In the genomic region with DNA sequence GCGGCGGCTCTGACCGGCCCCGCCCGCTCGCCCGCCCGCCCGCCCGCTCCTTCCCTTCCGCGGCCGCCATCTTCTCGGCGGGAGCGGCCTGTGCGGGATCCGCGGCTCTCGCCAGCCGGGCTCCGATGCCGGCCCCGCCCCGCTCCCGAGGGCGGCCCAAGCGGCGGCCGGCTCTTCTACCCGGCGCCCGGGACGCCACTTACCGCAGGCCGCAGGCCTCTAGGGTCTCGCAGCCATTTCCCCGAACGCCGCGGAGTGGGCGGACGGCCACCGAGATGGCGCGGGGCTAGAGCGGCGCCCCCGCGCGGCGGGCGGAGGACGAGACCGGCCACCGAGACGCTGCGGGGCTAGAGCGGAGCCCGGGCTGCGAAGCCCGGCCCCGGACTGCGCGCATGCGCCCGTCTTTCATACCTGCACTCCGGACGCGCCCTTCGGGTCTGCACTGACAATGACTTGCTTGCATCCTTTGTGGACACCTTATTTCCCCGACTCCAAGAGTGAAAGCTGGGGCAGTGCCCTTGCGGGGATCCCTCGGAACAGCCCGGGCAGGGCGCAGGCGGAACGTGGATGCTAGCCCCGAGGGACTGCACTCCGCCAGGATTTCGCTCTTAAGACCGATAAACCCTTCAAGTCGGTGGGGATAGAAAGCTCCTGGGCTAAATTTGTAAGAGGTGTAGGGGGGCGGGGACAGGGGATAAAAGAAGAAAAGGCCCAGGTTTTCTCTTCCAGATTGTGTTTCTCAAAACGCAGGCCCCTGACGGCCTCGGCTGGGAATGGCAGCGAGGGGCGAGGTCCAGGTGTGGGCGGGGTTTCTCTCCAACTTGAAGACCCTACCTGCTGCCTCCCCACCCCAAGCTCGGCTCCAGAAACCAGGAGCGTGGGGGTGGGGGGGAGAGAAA, we compare ENCODE assay signal across 1 cellular context.
TF ChIP-seq lines count a peak whose summit lies in the region.

DIDO1 (minus strand) TSS at position 277 of the 899 bp plus-strand sequence.

TF ChIP-seq in HepG2, 621 proteins besides CTCF, POLR2A, EP300 and RAD21 (continued from another document and continues in another):
- peak; percentile 93 for TF ChIP-seq ZNF691 (CRISPR knock-in tag; IDR thresholded peaks at IDR 0.05; ENCODE audit: borderline replicate concordance, low read depth)
- no peak for TF ChIP-seq ZNF616 (CRISPR knock-in tag; IDR thresholded peaks at IDR 0.05; ENCODE audit: low read depth)
- TF ChIP-seq TFDP1 (CRISPR knock-in tag; IDR thresholded peaks at IDR 0.05; ENCODE audit: borderline replicate concordance): peak; percentile 91
- no peak for TF ChIP-seq CERS6 (CRISPR knock-in tag; IDR thresholded peaks at IDR 0.05)
- TF ChIP-seq ONECUT2 (CRISPR knock-in tag; IDR thresholded peaks at IDR 0.05): no peak
- no peak for TF ChIP-seq ZNF138 (CRISPR knock-in tag; IDR thresholded peaks at IDR 0.05; ENCODE audit: low read depth)
- TF ChIP-seq, protein P1, sequence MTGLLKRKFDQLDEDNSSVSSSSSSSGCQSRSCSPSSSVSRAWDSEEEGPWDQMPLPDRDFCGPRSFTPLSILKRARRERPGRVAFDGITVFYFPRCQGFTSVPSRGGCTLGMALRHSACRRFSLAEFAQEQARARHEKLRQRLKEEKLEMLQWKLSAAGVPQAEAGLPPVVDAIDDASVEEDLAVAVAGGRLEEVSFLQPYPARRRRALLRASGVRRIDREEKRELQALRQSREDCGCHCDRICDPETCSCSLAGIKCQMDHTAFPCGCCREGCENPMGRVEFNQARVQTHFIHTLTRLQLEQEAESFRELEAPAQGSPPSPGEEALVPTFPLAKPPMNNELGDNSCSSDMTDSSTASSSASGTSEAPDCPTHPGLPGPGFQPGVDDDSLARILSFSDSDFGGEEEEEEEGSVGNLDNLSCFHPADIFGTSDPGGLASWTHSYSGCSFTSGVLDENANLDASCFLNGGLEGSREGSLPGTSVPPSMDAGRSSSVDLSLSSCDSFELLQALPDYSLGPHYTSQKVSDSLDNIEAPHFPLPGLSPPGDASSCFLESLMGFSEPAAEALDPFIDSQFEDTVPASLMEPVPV (CRISPR knock-in tag; IDR thresholded peaks at IDR 0.05): peak; percentile 88
- no peak for TF ChIP-seq KLF13 (CRISPR knock-in tag; IDR thresholded peaks at IDR 0.05)
- peak; percentile 90; the same call in 1 of the 2 replicates for TF ChIP-seq ZNF580 (CRISPR knock-in tag; IDR thresholded peaks at IDR 0.05; ENCODE audit: borderline replicate concordance, low read depth)
- TF ChIP-seq MYC (CRISPR knock-in tag; IDR thresholded peaks at IDR 0.05; ENCODE audit: borderline replicate concordance): peak; percentile 85; the same call in 1 of the 2 replicates
- peak; percentile 49; the same call in 1 of the 2 replicates for TF ChIP-seq NCOA2 (CRISPR knock-in tag; IDR thresholded peaks at IDR 0.05)
- no peak for TF ChIP-seq ZNF652 (CRISPR knock-in tag; IDR thresholded peaks at IDR 0.05; ENCODE audit: borderline replicate concordance, low read depth)
- TF ChIP-seq ZC3H13 (CRISPR knock-in tag; IDR thresholded peaks at IDR 0.05): no peak; the same call in 1 of the 2 replicates
- no peak for TF ChIP-seq XBP1 (CRISPR knock-in tag; IDR thresholded peaks at IDR 0.05)
- no peak for TF ChIP-seq HHEX (CRISPR knock-in tag; IDR thresholded peaks at IDR 0.05)
- TF ChIP-seq MAFK (conservative IDR thresholded peaks at IDR 0.05 in 1 of 2, IDR thresholded peaks at IDR 0.05 in 1 of 2; ENCODE audit: low read length in 2 of 2): no peak
- no peak for TF ChIP-seq SOX6 (IDR thresholded peaks at IDR 0.05)
- peak; percentile 57 for TF ChIP-seq SOX6 (CRISPR knock-in tag; IDR thresholded peaks at IDR 0.05)
- peak; percentile 83; the same call in 1 of the 2 replicates for TF ChIP-seq ZNF773 (CRISPR knock-in tag; IDR thresholded peaks at IDR 0.05; ENCODE audit: borderline replicate concordance)
- TF ChIP-seq ZNF253 (CRISPR knock-in tag; IDR thresholded peaks at IDR 0.05; ENCODE audit: borderline replicate concordance): peak; percentile 82; the same call in 1 of the 2 replicates
- 0 out of 2 replicates have a peak, but pooled peaks have one; percentile 17 for TF ChIP-seq ZSCAN22 (CRISPR knock-in tag; IDR thresholded peaks at IDR 0.05)
- peak; percentile 75 for TF ChIP-seq POLR2AphosphoS5 (IDR thresholded peaks at IDR 0.05; ENCODE audit: low read depth, low read length)
- TF ChIP-seq, protein P2, sequence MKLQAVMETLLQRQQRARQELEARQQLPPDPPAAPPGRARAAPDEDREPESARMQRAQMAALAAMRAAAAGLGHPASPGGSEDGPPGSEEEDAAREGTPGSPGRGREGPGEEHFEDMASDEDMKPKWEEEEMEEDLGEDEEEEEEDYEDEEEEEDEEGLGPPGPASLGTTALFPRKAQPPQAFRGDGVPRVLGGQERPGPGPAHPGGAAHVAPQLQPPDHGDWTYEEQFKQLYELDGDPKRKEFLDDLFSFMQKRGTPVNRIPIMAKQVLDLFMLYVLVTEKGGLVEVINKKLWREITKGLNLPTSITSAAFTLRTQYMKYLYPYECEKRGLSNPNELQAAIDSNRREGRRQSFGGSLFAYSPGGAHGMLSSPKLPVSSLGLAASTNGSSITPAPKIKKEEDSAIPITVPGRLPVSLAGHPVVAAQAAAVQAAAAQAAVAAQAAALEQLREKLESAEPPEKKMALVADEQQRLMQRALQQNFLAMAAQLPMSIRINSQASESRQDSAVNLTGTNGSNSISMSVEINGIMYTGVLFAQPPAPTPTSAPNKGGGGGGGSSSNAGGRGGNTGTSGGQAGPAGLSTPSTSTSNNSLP (IDR thresholded peaks at IDR 0.05; ENCODE audit: low read depth, low read length): no peak
- TF ChIP-seq ZNF547 (CRISPR knock-in tag; IDR thresholded peaks at IDR 0.05): peak; percentile 83; the same call in 1 of the 2 replicates
- no peak for TF ChIP-seq ZNF460 (CRISPR knock-in tag; IDR thresholded peaks at IDR 0.05; ENCODE audit: borderline replicate concordance)
- peak; percentile 82 for TF ChIP-seq SRSF4 (IDR thresholded peaks at IDR 0.05; ENCODE audit: low read depth, low read length, poor library complexity, severe bottlenecking)
- TF ChIP-seq, protein P3, sequence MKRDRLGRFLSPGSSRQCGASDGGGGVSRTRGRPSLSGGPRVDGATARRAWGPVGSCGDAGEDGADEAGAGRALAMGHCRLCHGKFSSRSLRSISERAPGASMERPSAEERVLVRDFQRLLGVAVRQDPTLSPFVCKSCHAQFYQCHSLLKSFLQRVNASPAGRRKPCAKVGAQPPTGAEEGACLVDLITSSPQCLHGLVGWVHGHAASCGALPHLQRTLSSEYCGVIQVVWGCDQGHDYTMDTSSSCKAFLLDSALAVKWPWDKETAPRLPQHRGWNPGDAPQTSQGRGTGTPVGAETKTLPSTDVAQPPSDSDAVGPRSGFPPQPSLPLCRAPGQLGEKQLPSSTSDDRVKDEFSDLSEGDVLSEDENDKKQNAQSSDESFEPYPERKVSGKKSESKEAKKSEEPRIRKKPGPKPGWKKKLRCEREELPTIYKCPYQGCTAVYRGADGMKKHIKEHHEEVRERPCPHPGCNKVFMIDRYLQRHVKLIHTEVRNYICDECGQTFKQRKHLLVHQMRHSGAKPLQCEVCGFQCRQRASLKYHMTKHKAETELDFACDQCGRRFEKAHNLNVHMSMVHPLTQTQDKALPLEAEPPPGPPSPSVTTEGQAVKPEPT (CRISPR knock-in tag; IDR thresholded peaks at IDR 0.05; ENCODE audit: low read depth): 0 out of 2 replicates have a peak, but pooled peaks have one; percentile 47
- TF ChIP-seq ZKSCAN1 (IDR thresholded peaks at IDR 0.05; ENCODE audit: low read length): no peak
- TF ChIP-seq ZNF879 (CRISPR knock-in tag; IDR thresholded peaks at IDR 0.05): no peak; the same call in 1 of the 2 replicates
- peak; percentile 52; the same call in 1 of the 2 replicates for TF ChIP-seq ISL2 (CRISPR knock-in tag; IDR thresholded peaks at IDR 0.05)
- TF ChIP-seq SIX4 (CRISPR knock-in tag; IDR thresholded peaks at IDR 0.05): no peak
- TF ChIP-seq ZFP36L2 (CRISPR knock-in tag; IDR thresholded peaks at IDR 0.05): no peak
- peak; percentile 86; the same call in 1 of the 2 replicates for TF ChIP-seq NKX3-1 (CRISPR knock-in tag; IDR thresholded peaks at IDR 0.05)
- TF ChIP-seq ZNF136 (CRISPR knock-in tag; IDR thresholded peaks at IDR 0.05; ENCODE audit: low read depth): no peak
- peak; percentile 82; the same call in 1 of the 2 replicates for TF ChIP-seq HOXD1 (CRISPR knock-in tag; IDR thresholded peaks at IDR 0.05)
- TF ChIP-seq, protein P4, sequence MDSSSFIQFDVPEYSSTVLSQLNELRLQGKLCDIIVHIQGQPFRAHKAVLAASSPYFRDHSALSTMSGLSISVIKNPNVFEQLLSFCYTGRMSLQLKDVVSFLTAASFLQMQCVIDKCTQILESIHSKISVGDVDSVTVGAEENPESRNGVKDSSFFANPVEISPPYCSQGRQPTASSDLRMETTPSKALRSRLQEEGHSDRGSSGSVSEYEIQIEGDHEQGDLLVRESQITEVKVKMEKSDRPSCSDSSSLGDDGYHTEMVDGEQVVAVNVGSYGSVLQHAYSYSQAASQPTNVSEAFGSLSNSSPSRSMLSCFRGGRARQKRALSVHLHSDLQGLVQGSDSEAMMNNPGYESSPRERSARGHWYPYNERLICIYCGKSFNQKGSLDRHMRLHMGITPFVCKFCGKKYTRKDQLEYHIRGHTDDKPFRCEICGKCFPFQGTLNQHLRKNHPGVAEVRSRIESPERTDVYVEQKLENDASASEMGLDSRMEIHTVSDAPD (CRISPR knock-in tag; IDR thresholded peaks at IDR 0.05): no peak; the same call in 1 of the 2 replicates
- TF ChIP-seq AGO2 (optimal IDR thresholded peaks at IDR 0.05; ENCODE audit: low read depth, low read length): peak; percentile 98
- peak; percentile 69 for TF ChIP-seq GATA4 (IDR thresholded peaks at IDR 0.05; ENCODE audit: borderline replicate concordance, low read depth)
- TF ChIP-seq, protein P5, sequence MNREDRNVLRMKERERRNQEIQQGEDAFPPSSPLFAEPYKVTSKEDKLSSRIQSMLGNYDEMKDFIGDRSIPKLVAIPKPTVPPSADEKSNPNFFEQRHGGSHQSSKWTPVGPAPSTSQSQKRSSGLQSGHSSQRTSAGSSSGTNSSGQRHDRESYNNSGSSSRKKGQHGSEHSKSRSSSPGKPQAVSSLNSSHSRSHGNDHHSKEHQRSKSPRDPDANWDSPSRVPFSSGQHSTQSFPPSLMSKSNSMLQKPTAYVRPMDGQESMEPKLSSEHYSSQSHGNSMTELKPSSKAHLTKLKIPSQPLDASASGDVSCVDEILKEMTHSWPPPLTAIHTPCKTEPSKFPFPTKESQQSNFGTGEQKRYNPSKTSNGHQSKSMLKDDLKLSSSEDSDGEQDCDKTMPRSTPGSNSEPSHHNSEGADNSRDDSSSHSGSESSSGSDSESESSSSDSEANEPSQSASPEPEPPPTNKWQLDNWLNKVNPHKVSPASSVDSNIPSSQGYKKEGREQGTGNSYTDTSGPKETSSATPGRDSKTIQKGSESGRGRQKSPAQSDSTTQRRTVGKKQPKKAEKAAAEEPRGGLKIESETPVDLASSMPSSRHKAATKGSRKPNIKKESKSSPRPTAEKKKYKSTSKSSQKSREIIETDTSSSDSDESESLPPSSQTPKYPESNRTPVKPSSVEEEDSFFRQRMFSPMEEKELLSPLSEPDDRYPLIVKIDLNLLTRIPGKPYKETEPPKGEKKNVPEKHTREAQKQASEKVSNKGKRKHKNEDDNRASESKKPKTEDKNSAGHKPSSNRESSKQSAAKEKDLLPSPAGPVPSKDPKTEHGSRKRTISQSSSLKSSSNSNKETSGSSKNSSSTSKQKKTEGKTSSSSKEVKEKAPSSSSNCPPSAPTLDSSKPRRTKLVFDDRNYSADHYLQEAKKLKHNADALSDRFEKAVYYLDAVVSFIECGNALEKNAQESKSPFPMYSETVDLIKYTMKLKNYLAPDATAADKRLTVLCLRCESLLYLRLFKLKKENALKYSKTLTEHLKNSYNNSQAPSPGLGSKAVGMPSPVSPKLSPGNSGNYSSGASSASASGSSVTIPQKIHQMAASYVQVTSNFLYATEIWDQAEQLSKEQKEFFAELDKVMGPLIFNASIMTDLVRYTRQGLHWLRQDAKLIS (CRISPR knock-in tag; IDR thresholded peaks at IDR 0.05): 0 out of 2 replicates have a peak, but pooled peaks have one; percentile 66
- TF ChIP-seq, protein P6, sequence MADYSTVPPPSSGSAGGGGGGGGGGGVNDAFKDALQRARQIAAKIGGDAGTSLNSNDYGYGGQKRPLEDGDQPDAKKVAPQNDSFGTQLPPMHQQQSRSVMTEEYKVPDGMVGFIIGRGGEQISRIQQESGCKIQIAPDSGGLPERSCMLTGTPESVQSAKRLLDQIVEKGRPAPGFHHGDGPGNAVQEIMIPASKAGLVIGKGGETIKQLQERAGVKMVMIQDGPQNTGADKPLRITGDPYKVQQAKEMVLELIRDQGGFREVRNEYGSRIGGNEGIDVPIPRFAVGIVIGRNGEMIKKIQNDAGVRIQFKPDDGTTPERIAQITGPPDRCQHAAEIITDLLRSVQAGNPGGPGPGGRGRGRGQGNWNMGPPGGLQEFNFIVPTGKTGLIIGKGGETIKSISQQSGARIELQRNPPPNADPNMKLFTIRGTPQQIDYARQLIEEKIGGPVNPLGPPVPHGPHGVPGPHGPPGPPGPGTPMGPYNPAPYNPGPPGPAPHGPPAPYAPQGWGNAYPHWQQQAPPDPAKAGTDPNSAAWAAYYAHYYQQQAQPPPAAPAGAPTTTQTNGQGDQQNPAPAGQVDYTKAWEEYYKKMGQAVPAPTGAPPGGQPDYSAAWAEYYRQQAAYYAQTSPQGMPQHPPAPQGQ (CRISPR knock-in tag; IDR thresholded peaks at IDR 0.05; ENCODE audit: borderline replicate concordance): peak; percentile 44; the same call in 1 of the 2 replicates
